Comparison of ENCODE assay signal across 10 cellular contexts in genomic region chr18:22560283-22560627, GRCh38.
DNase-seq lines count a peak whose midpoint lies in the region; ATAC-seq and TF ChIP-seq lines count a peak whose summit lies in the region.
"Had no signal": no experiment of that assay in that cellular context is flagged by ENCODE, and none has a peak within 500 bp of the region (broad histone marks: within the 10 kb centered on the region; RNA-seq: fewer than 3 reads in every experiment).

No MANE protein-coding gene starts in this region.

- no peaks in the 10 kb centered on the region for H3K36me3 Mint-ChIP-seq in Caco-2 (ENCODE audit: insufficient read depth, unreplicated experiment)
- H3K36me3 Mint-ChIP-seq in activated naive CD8-positive, alpha-beta T cell treated with anti-CD3 and anti-CD28 coated beads, Interleukin-2, amount 10 ng/mL, durations not matched to agents 7 days and 5 days: no peaks in the 10 kb centered on the region
- H3K36me3 Mint-ChIP-seq in CD4-positive, alpha-beta T cell (ENCODE audit: low read depth): no peaks in the 10 kb centered on the region

- no peaks in the 10 kb centered on the region for H3K36me3 ChIP-seq in Caco-2 (ENCODE audit: control insufficient read depth, insufficient read depth, low read length)

- TF ChIP-seq CTCF in Caco-2 (IDR thresholded peaks at IDR 0.05; ENCODE audit: insufficient read depth in 1 of 2, low read depth in 1 of 2, low read length in 1 of 2, severe bottlenecking in 1 of 2, unreplicated experiment in 1 of 2): no peak
- no peak for TF ChIP-seq CTCF in retinal pigment epithelial cell (conservative IDR thresholded peaks at IDR 0.05; ENCODE audit: low read depth, low read length)
- no peak for TF ChIP-seq CTCF in CD4-positive, alpha-beta T cell (IDR thresholded peaks at IDR 0.05)

- peaks cover 16% of the 10 kb centered on the region for H3K4me1 Mint-ChIP-seq in Caco-2 (ENCODE audit: low read depth, unreplicated experiment)
- H3K4me1 Mint-ChIP-seq in activated naive CD8-positive, alpha-beta T cell treated with anti-CD3 and anti-CD28 coated beads, Interleukin-2, amount 10 ng/mL, durations not matched to agents 7 days and 5 days: peaks cover 7% of the 10 kb centered on the region
- peaks cover 4% of the 10 kb centered on the region for H3K4me1 Mint-ChIP-seq in CD4-positive, alpha-beta T cell (ENCODE audit: low read depth)

- H3K9me3 ChIP-seq in Caco-2: no peaks in the 10 kb centered on the region
- H3K9me3 ChIP-seq in CD4-positive, alpha-beta T cell (ENCODE audit: control insufficient read depth, low read length): no peaks in the 10 kb centered on the region

- BruUV-seq in Caco-2 (replicated peaks; lab: Mats Ljungman, UMichigan): TSS peak; percentile 71

- no peak for ATAC-seq in activated naive CD8-positive, alpha-beta T cell treated with anti-CD3 and anti-CD28 coated beads, Interleukin-2, amount 10 ng/mL, durations not matched to agents 7 days and 5 days (ENCODE audit: low read depth)
- ATAC-seq in left lobe of liver: no peak
- ATAC-seq in CD4-positive, alpha-beta T cell (ENCODE audit: poor library complexity): no peak

- H3K4me1 ChIP-seq in Caco-2: peaks cover 3% of the 10 kb centered on the region; the same call in 1 of the 2 replicates

- no peak for DNase-seq in Caco-2
- no peak for DNase-seq in activated naive CD8-positive, alpha-beta T cell treated with anti-CD3 and anti-CD28 coated beads, Interleukin-2, amount 10 ng/mL, durations not matched to agents 7 days and 5 days
- DNase-seq in retinal pigment epithelial cell (ENCODE audit: low read depth): peak; percentile 46
- no peak for DNase-seq in iPS-NIHi11 (ENCODE audit: low spot score)
- DNase-seq in left lobe of liver (ENCODE audit: low spot score): no peak
- DNase-seq in CD4-positive, alpha-beta T cell: no peak
- DNase-seq in activated naive CD4-positive, alpha-beta T cell (lab: John Stamatoyannopoulos, UW): no peak
- DNase-seq: DMS79, NCI-H1436 had no signal

- intact Hi-C loops in Caco-2 (cut with micrococcal nuclease; ENCODE audit: unreplicated experiment): loop anchor here (5.0 to 10.0 kb wide), 4 partner anchors 353 to 565 kb away; no protein-coding TSS in a partner anchor
- intact Hi-C loops in CD4-positive, alpha-beta T cell (cut with DNase I, micrococcal nuclease): loop anchor here (5.0 to 10.0 kb wide), 4 partner anchors 388 to 1365 kb away; no protein-coding TSS in a partner anchor

- H3K9me3 Mint-ChIP-seq in Caco-2 (ENCODE audit: unreplicated experiment): no peaks in the 10 kb centered on the region
- H3K9me3 Mint-ChIP-seq in activated naive CD8-positive, alpha-beta T cell treated with anti-CD3 and anti-CD28 coated beads, Interleukin-2, amount 10 ng/mL, durations not matched to agents 7 days and 5 days: no peaks in the 10 kb centered on the region
- H3K9me3 Mint-ChIP-seq in CD4-positive, alpha-beta T cell: no peaks in the 10 kb centered on the region

- H3K27ac ChIP-seq in CD4-positive, alpha-beta T cell (ENCODE audit: low read depth, low read length): no peak overlapping the region

- POLR2A ChIA-PET in Caco-2 (lab: Charles Lee): no interaction called here
- POLR2A ChIA-PET in activated naive CD8-positive, alpha-beta T cell treated with anti-CD3 and anti-CD28 coated beads, Interleukin-2, amount 10 ng/mL, durations not matched to agents 7 days and 5 days (lab: Charles Lee): no interaction called here
- POLR2A ChIA-PET in CD4-positive, alpha-beta T cell (lab: Charles Lee): no interaction called here

- peak overlapping the region; percentile 90 for H3K4me3 Mint-ChIP-seq in Caco-2 (ENCODE audit: unreplicated experiment)
- H3K4me3 Mint-ChIP-seq in activated naive CD8-positive, alpha-beta T cell treated with anti-CD3 and anti-CD28 coated beads, Interleukin-2, amount 10 ng/mL, durations not matched to agents 7 days and 5 days: peak overlapping the region; percentile 65
- H3K4me3 Mint-ChIP-seq in CD4-positive, alpha-beta T cell: no peak overlapping the region

- no peaks in the 10 kb centered on the region for H3K27me3 Mint-ChIP-seq in Caco-2 (ENCODE audit: insufficient read depth, unreplicated experiment)
- peaks cover 51% of the 10 kb centered on the region for H3K27me3 Mint-ChIP-seq in activated naive CD8-positive, alpha-beta T cell treated with anti-CD3 and anti-CD28 coated beads, Interleukin-2, amount 10 ng/mL, durations not matched to agents 7 days and 5 days
- peaks cover 69% of the 10 kb centered on the region for H3K27me3 Mint-ChIP-seq in CD4-positive, alpha-beta T cell

- H3K4me3 ChIP-seq in Caco-2 (ENCODE audit: low read depth, low read length) (peak overlapping the region; percentile 43), iPS-11a (ENCODE audit: low read depth, low read length) (peak overlapping the region; percentile 40), retinal pigment epithelial cell (ENCODE audit: low read length) (peak overlapping the region; percentile 50)

- H3K27me3 ChIP-seq in Caco-2 (replicated peaks; ENCODE audit: control insufficient read depth, insufficient read depth, low read length): no peaks in the 10 kb centered on the region
- peaks cover 47% of the 10 kb centered on the region for H3K27me3 ChIP-seq in CD4-positive, alpha-beta T cell (ENCODE audit: control insufficient read depth, insufficient read depth, low read length)

- H3K27ac Mint-ChIP-seq in Caco-2 (ENCODE audit: unreplicated experiment): peak overlapping the region; percentile 71
- no peak overlapping the region for H3K27ac Mint-ChIP-seq in activated naive CD8-positive, alpha-beta T cell treated with anti-CD3 and anti-CD28 coated beads, Interleukin-2, amount 10 ng/mL, durations not matched to agents 7 days and 5 days
- H3K27ac Mint-ChIP-seq in CD4-positive, alpha-beta T cell: no peak overlapping the region

- CTCF ChIA-PET in Caco-2 (lab: Charles Lee): interaction anchor here (0.6 to 1.5 kb wide), 4 partner anchors 88 to 371 kb away, joined by 3 to 7 read pairs (median 3); no protein-coding TSS in a partner anchor
- CTCF ChIA-PET in CD4-positive, alpha-beta T cell (lab: Charles Lee): no interaction called here
